In the genomic region with DNA sequence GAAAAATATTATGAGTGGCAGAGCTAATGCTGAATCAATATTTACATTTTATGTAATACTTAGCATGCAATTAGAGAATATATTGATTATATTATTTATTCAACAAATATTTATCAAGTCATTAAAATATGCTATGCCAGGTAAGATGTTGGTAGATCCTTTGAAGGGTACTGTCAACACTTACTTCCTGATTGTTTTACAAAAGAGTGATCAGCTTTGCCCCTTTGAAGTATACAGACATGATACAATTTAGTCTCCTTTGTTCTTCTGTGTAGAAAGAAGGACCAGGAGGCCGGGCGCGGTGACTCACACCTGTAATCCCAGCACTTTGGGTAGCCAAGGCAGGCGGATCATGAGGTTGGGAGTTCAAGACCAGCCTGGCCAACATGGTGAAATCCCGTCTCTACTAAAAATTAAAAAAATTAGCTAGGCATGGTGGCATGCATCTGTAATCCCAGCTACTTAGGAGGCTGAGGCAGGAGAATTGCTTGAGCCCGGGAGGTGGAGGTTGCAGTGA, we compare ENCODE assay signal across 18 cellular contexts.
A peak's percentile ranks its signal among the peaks of the same experiment; 100 is the strongest.
DNase-seq lines count a peak whose midpoint lies in the region; ATAC-seq lines count a peak whose summit lies in the region.
"Had no signal": no experiment of that assay in that cellular context is flagged by ENCODE, and none has a peak within 500 bp of the region (broad histone marks: within the 10 kb centered on the region; RNA-seq: fewer than 3 reads in every experiment).

No MANE protein-coding gene starts in this region.

- DNase-seq in COLO668 (lab: John Stamatoyannopoulos, UW; ENCODE audit: unreplicated experiment) (peak; percentile 61), DMS53 (lab: John Stamatoyannopoulos, UW) (peak; percentile 94), NCI-H69 (lab: John Stamatoyannopoulos, UW) (peak; percentile 80), left colon (no peak), T1000 (lab: John Stamatoyannopoulos, UW) (no peak), glomerular visceral epithelial cell (ENCODE audit: extremely low spot score) (no peak)
- no peak for DNase-seq in activated effector memory CD4-positive, alpha-beta T cell treated with anti-CD3 and anti-CD28 coated beads, Interleukin-2, amount 50 U/mL, for 16 hours
- DNase-seq: BE2C, Caco-2, DMS 273 treated with DMSO at 0.1 percent for 48 hours, GDM1, IMR-90, NCI-H1105 treated with DMSO at 0.1 percent for 48 hours, NCI-H187 treated with DMSO at 0.1 percent for 48 hours, NCI-H345, NCI-H526, T-helper 9 cell had no signal

- peak; percentile 66 for ATAC-seq in left colon
- ATAC-seq: HCT116 had no signal

- intact Hi-C loops in left colon (cut with DNase I, micrococcal nuclease) = no loop called here

Comparison
In these comparisons a context has a peak if more than half of its experiments do, and no peak if none do; other contexts are left out.
1. DNase-seq: peak in COLO668 (single experiment), DMS53 (single experiment) and NCI-H69 (single experiment); none in left colon (0 of 2), activated effector memory CD4-positive, alpha-beta T cell treated with anti-CD3 and anti-CD28 coated beads, Interleukin-2, amount 50 U/mL, for 16 hours (single experiment), T1000 (single experiment) and glomerular visceral epithelial cell (single experiment).